Comparison of ENCODE assay signal across 27 cellular contexts in genomic region chr12:69789351-69789750, GRCh38. TPM values are rescaled to one million over a fixed set of nuclear protein-coding genes. Genes with fewer than 3 reads are reported as not detected.
"Had no signal": no experiment of that assay in that cellular context is flagged by ENCODE, and none has a peak within 500 bp of the region (broad histone marks: within the 10 kb centered on the region; RNA-seq: fewer than 3 reads in every experiment).

No MANE protein-coding gene starts in this region.

- ATAC-seq: stimulated activated effector memory CD8-positive, alpha-beta T cell treated with anti-CD3 and anti-CD28 coated beads, Interleukin-12 subunit alpha, Interleukin-12 subunit beta, amount 100 ng/mL, for 72 hours; stimulated activated memory B cell treated with anti-CD40 and anti-IgM and Interleukin-4, amounts not matched to agents 10 μg/mL and 1 μg/mL and 100 μg/mL, for 72 hours; stimulated activated naive B cell treated with anti-CD40 and anti-IgM and Interleukin-4, amounts not matched to agents 10 μg/mL and 1 μg/mL and 100 μg/mL, for 72 hours; stimulated activated naive CD8-positive, alpha-beta T cell treated with anti-CD3 and anti-CD28 coated beads, Interleukin-15, amount 100 ng/mL, for 72 hours; stimulated activated naive CD8-positive, alpha-beta T cell treated with anti-CD3 and anti-CD28 coated beads, Interleukin-15, Interleukin-2, amounts not matched to agents 100 U/mL and 50 U/mL, for 24 hours; upper lobe of right lung had no signal

- DNase-seq: stimulated activated CD4-positive, alpha-beta T cell treated with anti-CD3 and anti-CD28 coated beads, Interleukin-2, amount 100 ng/mL, for 48 hours; stimulated activated CD4-positive, alpha-beta T cell treated with anti-CD3 and anti-CD28 coated beads, Interleukin-4, amount 100 ng/mL, for 1 hour; stimulated activated CD4-positive, alpha-beta T cell treated with anti-CD3 and anti-CD28 coated beads, Interleukin-4, amount 100 ng/mL, for 24 hours; stimulated activated CD4-positive, alpha-beta T cell treated with anti-CD3 and anti-CD28 coated beads, Interleukin-4, amount 100 ng/mL, for 4 hours; stimulated activated CD8-positive, alpha-beta memory T cell treated with anti-CD3 and anti-CD28 coated beads, Interleukin-4, amount 100 ng/mL, for 48 hours; stimulated activated naive B cell treated with anti-CD40 and anti-IgM and Interleukin-4, amounts not matched to agents 10 μg/mL and 1 μg/mL and 100 μg/mL, for 72 hours; stimulated activated naive CD4-positive, alpha-beta T cell; stimulated activated naive CD4-positive, alpha-beta T cell treated with Interleukin-2 at 50 U/mL for 16 hours; stimulated activated naive CD8-positive, alpha-beta T cell treated with anti-CD3 and anti-CD28 coated beads, Interleukin-15, amount 100 ng/mL, for 72 hours; stimulated activated naive CD8-positive, alpha-beta T cell treated with anti-CD3 and anti-CD28 coated beads, Interleukin-15, Interleukin-2, amounts not matched to agents 100 U/mL and 50 U/mL, for 24 hours; stomach; substantia nigra; testis; thyroid gland; tibial artery; transverse colon; trophoblast cell; upper lobe of left lung; upper lobe of right lung; uterus had no signal

- H3K4me3 ChIP-seq: stomach, suprapubic skin, testis, thoracic aorta, thyroid gland, tibial artery, tibial nerve, transverse colon, upper lobe of left lung, upper lobe of right lung, uterus, vagina had no signal

RNA-seq across cellular contexts. Expression of gene MYRFL, which starts 35.7 kb away (rescaled TPM):
- total RNA-seq: thoracic aorta, upper lobe of right lung, ureter, vagina had no signal
